In genomic region chr2:215811003-215811402, GRCh38 we compare ENCODE assay signal across 10 cellular contexts.
DNase-seq lines count a peak whose midpoint lies in the region; ATAC-seq, FAIRE-seq and TF ChIP-seq lines count a peak whose summit lies in the region.
"Had no signal": no experiment of that assay in that cellular context is flagged by ENCODE, and none has a peak within 500 bp of the region (broad histone marks: within the 10 kb centered on the region; RNA-seq: fewer than 3 reads in every experiment).

No MANE protein-coding gene starts in this region.

- peaks cover 15 to 25% (median 17%) of the 10 kb centered on the region in 3 donors for H3K4me1 Mint-ChIP-seq in T-cell

- H3K27me3 ChIP-seq in small intestine (ENCODE audit: control insufficient read depth in 2 of 2, insufficient read depth in 2 of 2, low read length in 2 of 2) (no peaks in the 10 kb centered on the region), ovary (no peaks in the 10 kb centered on the region), colonic mucosa (no peaks in the 10 kb centered on the region)

- intact Hi-C loops in ovary (cut with DNase I) (no loop called here), colonic mucosa (cut with DNase I) (no loop called here)

- H3K36me3 Mint-ChIP-seq in T-cell, result no peaks in the 10 kb centered on the region

- 79 to 88% (median 82%) methylated on average over 3 of the region's 3 CpGs for WGBS in small intestine, 3 donors
- 97 to 99% (median 98%) methylated on average over 3 of the region's 3 CpGs for WGBS in ovary, 3 donors

- FAIRE-seq in small intestine (lab: Jason Lieb, UNC), result no peak

- TF ChIP-seq POLR2A in ovary (IDR thresholded peaks at IDR 0.05), result no peak

- H3K36me3 ChIP-seq in small intestine (ENCODE audit: control insufficient read depth in 2 of 2, insufficient read depth in 2 of 2, low read length in 2 of 2) (no peaks in the 10 kb centered on the region), ovary (no peaks in the 10 kb centered on the region), colonic mucosa (no peaks in the 10 kb centered on the region)
- H3K36me3 ChIP-seq: neutrophil had no signal

- TF ChIP-seq EP300 in ovary (IDR thresholded peaks at IDR 0.05), result no peak

- peak overlapping the region in 1 of 3 donors; percentile 54 for H3K4me3 Mint-ChIP-seq in T-cell

- POLR2A ChIA-PET in T-cell (lab: Charles Lee), result no interaction called here

- H3K9ac ChIP-seq in colonic mucosa (ENCODE audit: low read depth in 2 of 2, low read length in 2 of 2), result no peak overlapping the region

- TF ChIP-seq CTCF in ovary (IDR thresholded peaks at IDR 0.05) (no peak), colonic mucosa (IDR thresholded peaks at IDR 0.05) (no peak)

- no peaks in the 10 kb centered on the region for H3K9me3 Mint-ChIP-seq in T-cell

- H3K4me1 ChIP-seq in small intestine (ENCODE audit: control insufficient read depth in 2 of 2, insufficient read depth in 1 of 2, low read depth in 1 of 2, low read length in 1 of 2) (no peaks in the 10 kb centered on the region), ovary (ENCODE audit: insufficient read depth) (no peaks in the 10 kb centered on the region), colonic mucosa (peaks cover 5% of the 10 kb centered on the region)

- peaks cover 1 to 3% of the 10 kb centered on the region in 2 donors for H3K27me3 Mint-ChIP-seq in T-cell

- H3K27ac Mint-ChIP-seq in T-cell, result peak overlapping the region; percentile 53 to 70

- no peak overlapping the region for H3K27ac ChIP-seq in small intestine (ENCODE audit: low read depth in 1 of 2, low read length in 1 of 2)
- no peak overlapping the region for H3K27ac ChIP-seq in ovary
- no peak overlapping the region for H3K27ac ChIP-seq in colonic mucosa
- H3K27ac ChIP-seq: neutrophil had no signal

- DNase-seq in T-cell (no peak), small intestine (no peak), NCI-H1694 treated with DMSO at 0.1 percent for 48 hours (lab: John Stamatoyannopoulos, UW) (no peak), ovary (no peak), colonic mucosa (no peak)
- DNase-seq: amygdala had no signal

- ATAC-seq in GM18499 (IDR thresholded peaks at IDR 0.05; ENCODE audit: insufficient read depth, unreplicated experiment), result peak; percentile 31
- ATAC-seq in GM21360 (IDR thresholded peaks at IDR 0.05; ENCODE audit: unreplicated experiment), result peak; percentile 33
- peak; percentile 42 for ATAC-seq in HG03064 (IDR thresholded peaks at IDR 0.05; ENCODE audit: low read depth, unreplicated experiment)
- no peak for ATAC-seq in T-cell (replicated peaks in 1 of 4)

- H3K4me3 ChIP-seq in small intestine (ENCODE audit: low read depth in 1 of 2, low read length in 2 of 2) (no peak overlapping the region), ovary (no peak overlapping the region), colonic mucosa (no peak overlapping the region)

- CTCF ChIA-PET in T-cell (lab: Charles Lee), result interaction anchor here (0.5 to 0.8 kb wide), 2 partner anchors 357 to 1314 kb away, joined by 3 read pairs; no protein-coding TSS in a partner anchor

- H3K9me3 ChIP-seq in small intestine (ENCODE audit: control insufficient read depth, low read depth) (no peaks in the 10 kb centered on the region), ovary (no peaks in the 10 kb centered on the region), colonic mucosa (no peaks in the 10 kb centered on the region)
- H3K9me3 ChIP-seq: neutrophil had no signal

Comparison
In these comparisons a context has a peak if more than half of its experiments do, and no peak if none do; other contexts are left out.
1. ATAC-seq: peak in GM18499 (single experiment), GM21360 (single experiment) and HG03064 (single experiment); none in T-cell (0 of 4).